2 cellular contexts compared by ENCODE assay signal in genomic region chr5:1359031-1359645, GRCh38.
TF ChIP-seq lines count a peak whose summit lies in the region.

No MANE protein-coding gene starts in this region.

TF ChIP-seq in GM23338, 12 proteins besides CTCF, POLR2A, EP300 and RAD21 (continued from another document):
- TF ChIP-seq REST (IDR thresholded peaks at IDR 0.05; ENCODE audit: unreplicated experiment) (no peak), NANOG (IDR thresholded peaks at IDR 0.05; ENCODE audit: borderline replicate concordance) (no peak), ZNF462 (CRISPR knock-in tag; IDR thresholded peaks at IDR 0.05) (no peak), ZNF331 (CRISPR knock-in tag; IDR thresholded peaks at IDR 0.05; ENCODE audit: low read depth) (no peak), CREB1 (CRISPR knock-in tag; IDR thresholded peaks at IDR 0.05; ENCODE audit: low read depth) (no peak), ETS1 (IDR thresholded peaks at IDR 0.05) (no peak), STAT1 (IDR thresholded peaks at IDR 0.05; ENCODE audit: unreplicated experiment) (no peak), POLR2AphosphoS5 (IDR thresholded peaks at IDR 0.05; ENCODE audit: low read depth) (no peak)

TF ChIP-seq in HepG2, 621 proteins besides CTCF, POLR2A, EP300 and RAD21 (continued from another document):
- no peak for TF ChIP-seq IKZF4 (CRISPR knock-in tag; IDR thresholded peaks at IDR 0.05; ENCODE audit: borderline replicate concordance, low read depth, not compliant biosample characterization)
- TF ChIP-seq ZNF781 (CRISPR knock-in tag; IDR thresholded peaks at IDR 0.05; ENCODE audit: borderline replicate concordance, not compliant biosample characterization), result no peak
- TF ChIP-seq ZNF451 (CRISPR knock-in tag; IDR thresholded peaks at IDR 0.05), result no peak
- no peak for TF ChIP-seq KDM4B (CRISPR knock-in tag; IDR thresholded peaks at IDR 0.05)
- TF ChIP-seq ZNF513 (CRISPR knock-in tag; conservative IDR thresholded peaks at IDR 0.05), result no peak
- no peak for TF ChIP-seq ZNF670 (CRISPR knock-in tag; IDR thresholded peaks at IDR 0.05; ENCODE audit: borderline replicate concordance)
- no peak for TF ChIP-seq XRCC5 (optimal IDR thresholded peaks at IDR 0.05; ENCODE audit: low read length)
- no peak for TF ChIP-seq ZNF660 (CRISPR knock-in tag; IDR thresholded peaks at IDR 0.05; ENCODE audit: borderline replicate concordance, low read depth)
- TF ChIP-seq GATA4 (IDR thresholded peaks at IDR 0.05; ENCODE audit: borderline replicate concordance, low read depth), result no peak
- no peak for TF ChIP-seq ZNF251 (CRISPR knock-in tag; IDR thresholded peaks at IDR 0.05)
- TF ChIP-seq MTA3 (CRISPR knock-in tag; IDR thresholded peaks at IDR 0.05), result no peak
- no peak for TF ChIP-seq ZNF207 (IDR thresholded peaks at IDR 0.05; ENCODE audit: borderline replicate concordance)
